Comparison of ENCODE assay signal across 20 cellular contexts in the genomic region with DNA sequence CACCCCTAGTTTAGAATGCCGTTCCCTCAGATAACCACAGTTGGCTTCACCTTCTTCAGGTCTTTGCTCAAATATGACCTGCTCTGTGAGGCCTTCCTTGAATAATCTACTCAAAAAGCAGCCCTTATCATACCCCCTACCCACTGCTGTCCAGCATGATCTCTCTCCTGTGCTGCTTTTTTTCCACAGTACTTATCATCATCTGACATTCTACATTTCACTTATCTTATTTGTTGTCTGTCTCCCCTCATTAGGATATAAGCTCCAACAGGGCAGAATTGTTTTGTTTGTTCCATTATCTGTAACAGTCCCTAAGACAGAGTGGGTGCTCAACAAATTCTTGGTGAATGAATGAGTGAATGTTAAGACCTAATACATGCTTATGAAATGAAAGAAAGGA. TPM values are rescaled to one million over a fixed set of nuclear protein-coding genes. Genes with fewer than 3 reads are reported as not detected.
DNase-seq lines count a peak whose midpoint lies in the region; ATAC-seq and TF ChIP-seq lines count a peak whose summit lies in the region.
"Had no signal": no experiment of that assay in that cellular context is flagged by ENCODE, and none has a peak within 500 bp of the region (broad histone marks: within the 10 kb centered on the region; RNA-seq: fewer than 3 reads in every experiment).

No MANE protein-coding gene starts in this region.

- ATAC-seq in activated T-cell treated with anti-CD3 and anti-CD28 coated beads, Interleukin-2, amount 50 U/mL, for 72 hours (replicated peaks in 1 of 2): no peak
- no peak for ATAC-seq in activated T-cell treated with anti-CD3 and anti-CD28 coated beads, Interleukin-2, amount 50 U/mL, for 4 hours
- ATAC-seq in T-helper 17 cell: no peak
- ATAC-seq in gastrocnemius medialis: peak in 1 of 2 donors; percentile 6
- ATAC-seq in GM21526 (IDR thresholded peaks at IDR 0.05; ENCODE audit: low FRiP score, unreplicated experiment): no peak
- ATAC-seq: A549; activated CD8-positive, alpha-beta memory T cell treated with anti-CD3 and anti-CD28 coated beads, Interleukin-2, amount 10 ng/mL, durations not matched to agents 7 days and 5 days; PC-3 had no signal

- CTCF ChIA-PET in PC-9 (lab: Charles Lee): no interaction called here

- intact Hi-C loops in gastrocnemius medialis (cut with DNase I; ENCODE audit: low total_unique reads) (no loop called here), PC-9 (cut with micrococcal nuclease; ENCODE audit: unreplicated experiment) (no loop called here)

- H3K4me2 ChIP-seq in PC-9: no peak overlapping the region
- H3K4me2 ChIP-seq: A549 had no signal

- H3K9me3 Mint-ChIP-seq in activated T-cell treated with anti-CD3 and anti-CD28 coated beads, Interleukin-2, amount 50 U/mL, for 72 hours: peaks cover 0 to 1% of the 10 kb centered on the region in 2 donors
- H3K9me3 Mint-ChIP-seq in activated T-cell treated with anti-CD3 and anti-CD28 coated beads, Interleukin-2, amount 50 U/mL, for 4 hours: no peaks in the 10 kb centered on the region

- H3K9me3 ChIP-seq in T-helper 17 cell (ENCODE audit: control insufficient read depth, low read length, poor library complexity, severe bottlenecking): no peaks in the 10 kb centered on the region
- H3K9me3 ChIP-seq in gastrocnemius medialis: no peaks in the 10 kb centered on the region
- H3K9me3 ChIP-seq in PC-9 (ENCODE audit: insufficient read depth, low read depth): no peaks in the 10 kb centered on the region
- H3K9me3 ChIP-seq: A549 had no signal

- DNase-seq in activated T-cell treated with anti-CD3 and anti-CD28 coated beads, Interleukin-2, amount 50 U/mL, for 72 hours: no peak
- no peak for DNase-seq in activated T-cell treated with anti-CD3 and anti-CD28 coated beads, Interleukin-2, amount 50 U/mL, for 4 hours
- DNase-seq in T-helper 17 cell: no peak
- peak; percentile 75 to 95 for DNase-seq in erythroblast (lab: John Stamatoyannopoulos, UW)
- no peak for DNase-seq in gastrocnemius medialis
- DNase-seq in PC-9: no peak
- no peak for DNase-seq in central memory CD4-positive, alpha-beta T cell
- DNase-seq: activated CD4-positive, alpha-beta T cell treated with anti-CD3 and anti-CD28 coated beads for 4 hours; activated CD8-positive, alpha-beta memory T cell treated with anti-CD3 and anti-CD28 coated beads, Interleukin-2, amount 10 ng/mL, durations not matched to agents 7 days and 5 days; dermis blood vessel endothelial cell; EL; hippocampal formation; NCI-H1048; NCI-H2029; NCI-H345; PC-3 had no signal

- H3K36me3 Mint-ChIP-seq in activated T-cell treated with anti-CD3 and anti-CD28 coated beads, Interleukin-2, amount 50 U/mL, for 72 hours (ENCODE audit: insufficient read depth in 2 of 2): peaks cover 5 to 17% of the 10 kb centered on the region in 2 donors
- H3K36me3 Mint-ChIP-seq in activated T-cell treated with anti-CD3 and anti-CD28 coated beads, Interleukin-2, amount 50 U/mL, for 4 hours (ENCODE audit: insufficient read depth): peaks cover 30% of the 10 kb centered on the region
- H3K36me3 Mint-ChIP-seq in T-helper 17 cell (ENCODE audit: low read depth): peaks cover 4% of the 10 kb centered on the region

- H2AFZ ChIP-seq in PC-9: no peak overlapping the region

- H3K36me3 ChIP-seq in gastrocnemius medialis: no peaks in the 10 kb centered on the region
- H3K36me3 ChIP-seq in PC-9 (ENCODE audit: low read depth): peaks cover 15% of the 10 kb centered on the region; the same call in 1 of the 2 replicates

- no peak overlapping the region for H3K4me3 ChIP-seq in gastrocnemius medialis
- no peak overlapping the region for H3K4me3 ChIP-seq in PC-9
- H3K4me3 ChIP-seq: A549, lung had no signal

- H3K27me3 ChIP-seq in gastrocnemius medialis: no peaks in the 10 kb centered on the region
- H3K27me3 ChIP-seq in PC-9 (ENCODE audit: insufficient read depth, low read depth): no peaks in the 10 kb centered on the region

- TF ChIP-seq CTCF in gastrocnemius medialis (IDR thresholded peaks at IDR 0.05 in 4 of 5, conservative IDR thresholded peaks at IDR 0.05 in 1 of 5) (no peak), PC-9 (conservative IDR thresholded peaks at IDR 0.05) (no peak)

- H3K27me3 Mint-ChIP-seq in activated T-cell treated with anti-CD3 and anti-CD28 coated beads, Interleukin-2, amount 50 U/mL, for 72 hours (ENCODE audit: low read depth): no peaks in the 10 kb centered on the region
- no peaks in the 10 kb centered on the region for H3K27me3 Mint-ChIP-seq in activated T-cell treated with anti-CD3 and anti-CD28 coated beads, Interleukin-2, amount 50 U/mL, for 4 hours (ENCODE audit: low read depth)
- H3K27me3 Mint-ChIP-seq in T-helper 17 cell: no peaks in the 10 kb centered on the region
- H3K27me3 Mint-ChIP-seq: activated CD8-positive, alpha-beta memory T cell treated with anti-CD3 and anti-CD28 coated beads, Interleukin-2, amount 10 ng/mL, durations not matched to agents 7 days and 5 days; type B pancreatic cell had no signal

- H3F3A ChIP-seq in PC-9 (ENCODE audit: insufficient read depth, low read depth): no peaks in the 10 kb centered on the region

- in situ Hi-C loops in gastrocnemius medialis (cut with MboI; ENCODE audit: low sequenced_read_pairs in 4 of 4): no loop called here

- POLR2A ChIA-PET in PC-9 (lab: Charles Lee; ENCODE audit: unreplicated experiment): no interaction called here

- H4K20me1 ChIP-seq in PC-9 (ENCODE audit: insufficient read depth): peaks cover 32% of the 10 kb centered on the region

- H3K79me2 ChIP-seq in PC-9 (ENCODE audit: low read depth): peaks cover 95% of the 10 kb centered on the region

- H3K27ac ChIP-seq in gastrocnemius medialis: peak overlapping the region; percentile 53 to 72 (median 68)
- no peak overlapping the region for H3K27ac ChIP-seq in PC-9
- H3K27ac ChIP-seq: A549 had no signal

- no peaks in the 10 kb centered on the region for H3K9me2 ChIP-seq in PC-9 (ENCODE audit: insufficient read depth)

- TF ChIP-seq POLR2A in erythroblast (IDR thresholded peaks at IDR 0.05; ENCODE audit: low read length) (peak; percentile 68), gastrocnemius medialis (IDR thresholded peaks at IDR 0.05) (no peak)

- H3K4me1 ChIP-seq in gastrocnemius medialis (peaks cover 49 to 79% of the 10 kb centered on the region in 2 donors), PC-9 (replicated peaks; ENCODE audit: insufficient read depth) (no peaks in the 10 kb centered on the region)

- BruUV-seq in PC-9 (replicated peaks; lab: Mats Ljungman, UMichigan): no TSS peak

- H3K27ac Mint-ChIP-seq in activated T-cell treated with anti-CD3 and anti-CD28 coated beads, Interleukin-2, amount 50 U/mL, for 72 hours: peak overlapping the region; percentile 53
- peak overlapping the region; percentile 79 for H3K27ac Mint-ChIP-seq in T-helper 17 cell
- H3K27ac Mint-ChIP-seq: activated CD8-positive, alpha-beta memory T cell treated with anti-CD3 and anti-CD28 coated beads, Interleukin-2, amount 10 ng/mL, durations not matched to agents 7 days and 5 days; type B pancreatic cell had no signal

- H3K4me1 Mint-ChIP-seq in activated T-cell treated with anti-CD3 and anti-CD28 coated beads, Interleukin-2, amount 50 U/mL, for 72 hours (ENCODE audit: low read depth): peaks cover 72% of the 10 kb centered on the region
- H3K4me1 Mint-ChIP-seq in activated T-cell treated with anti-CD3 and anti-CD28 coated beads, Interleukin-2, amount 50 U/mL, for 4 hours (ENCODE audit: low read depth): peaks cover 70% of the 10 kb centered on the region
- H3K4me1 Mint-ChIP-seq in T-helper 17 cell: peaks cover 62% of the 10 kb centered on the region

- H3K4me3 Mint-ChIP-seq in activated T-cell treated with anti-CD3 and anti-CD28 coated beads, Interleukin-2, amount 50 U/mL, for 72 hours: peak overlapping the region in 1 of 2 donors; percentile 45
- H3K4me3 Mint-ChIP-seq in activated T-cell treated with anti-CD3 and anti-CD28 coated beads, Interleukin-2, amount 50 U/mL, for 4 hours: no peak overlapping the region
- peak overlapping the region; percentile 73 for H3K4me3 Mint-ChIP-seq in T-helper 17 cell
- H3K4me3 Mint-ChIP-seq: activated CD8-positive, alpha-beta memory T cell treated with anti-CD3 and anti-CD28 coated beads, Interleukin-2, amount 10 ng/mL, durations not matched to agents 7 days and 5 days; type B pancreatic cell had no signal

RNA-seq across cellular contexts. Expression of a gene that starts 18.1 kb away (rescaled TPM):
- 10 to 100 TPM; 46.1 to 46.2 TPM for total RNA-seq in activated T-cell treated with anti-CD3 and anti-CD28 coated beads, Interleukin-2, amount 50 U/mL, for 72 hours
- 10 to 100 TPM; 42.1 to 44.0 (median 43.9) TPM for total RNA-seq in activated T-cell treated with anti-CD3 and anti-CD28 coated beads, Interleukin-2, amount 50 U/mL, for 4 hours
- 10 to 100 TPM; 69.5 to 82.9 TPM for total RNA-seq in T-helper 17 cell
- total RNA-seq in gastrocnemius medialis: 100 to 1,000 TPM in 1 of 4 donors, 10 to 100 TPM in 3; 77.3 to 102 (median 90.8) TPM
- total RNA-seq in PC-9 (2021): 56.3 and 61.0 TPM in 2 replicates

Comparison
In these comparisons a context has a peak if more than half of its experiments do, and no peak if none do; other contexts are left out.
1. DNase-seq: peak in erythroblast (2 of 2); none in activated T-cell treated with anti-CD3 and anti-CD28 coated beads, Interleukin-2, amount 50 U/mL, for 72 hours (0 of 2), activated T-cell treated with anti-CD3 and anti-CD28 coated beads, Interleukin-2, amount 50 U/mL, for 4 hours (single experiment), T-helper 17 cell (0 of 3), gastrocnemius medialis (0 of 2), PC-9 (0 of 2) and central memory CD4-positive, alpha-beta T cell (single experiment).